Comparison of ENCODE assay signal across 10 cellular contexts in genomic region chr2:150167711-150168110, GRCh38.
DNase-seq lines count a peak whose midpoint lies in the region; ATAC-seq and TF ChIP-seq lines count a peak whose summit lies in the region.
"Had no signal": no experiment of that assay in that cellular context is flagged by ENCODE, and none has a peak within 500 bp of the region (broad histone marks: within the 10 kb centered on the region; RNA-seq: fewer than 3 reads in every experiment).

No MANE protein-coding gene starts in this region.

- WGBS in esophagus muscularis mucosa, result 94% methylated on average over 2 of the region's 2 CpGs

- no peak for TF ChIP-seq POLR2A in esophagus muscularis mucosa (IDR thresholded peaks at IDR 0.05; ENCODE audit: low read depth)

- ATAC-seq in GM19463 (IDR thresholded peaks at IDR 0.05; ENCODE audit: unreplicated experiment) (peak; percentile 96), HG03196 (IDR thresholded peaks at IDR 0.05; ENCODE audit: unreplicated experiment) (peak; percentile 91), upper lobe of right lung (no peak)

- TF ChIP-seq EP300 in esophagus muscularis mucosa (IDR thresholded peaks at IDR 0.05), result no peak

- TF ChIP-seq CTCF in upper lobe of right lung (IDR thresholded peaks at IDR 0.05) (no peak), esophagus muscularis mucosa (IDR thresholded peaks at IDR 0.05) (no peak)

- intact Hi-C loops in upper lobe of right lung (cut with DNase I), result no loop called here
- intact Hi-C loops in esophagus muscularis mucosa (cut with DNase I), result no loop called here

- DNase-seq in AG20443 (ENCODE audit: low spot score) (peak; percentile 54), astrocyte of the hippocampus (ENCODE audit: low read depth, low spot score) (peak; percentile 73), upper lobe of right lung (no peak), amygdala (lab: John Stamatoyannopoulos, UW) (no peak), esophagus muscularis mucosa (ENCODE audit: extremely low spot score) (no peak), SW 1271 (lab: John Stamatoyannopoulos, UW) (no peak)
- DNase-seq: activated naive CD4-positive, alpha-beta T cell treated with anti-CD3 and anti-CD28 coated beads for 36 hours; NCI-H446 had no signal

- H3K4me3 ChIP-seq in upper lobe of right lung (no peak overlapping the region), esophagus muscularis mucosa (no peak overlapping the region)

- no peak overlapping the region for H3K27ac ChIP-seq in upper lobe of right lung
- H3K27ac ChIP-seq in esophagus muscularis mucosa (replicated peaks in 1 of 4), result no peak overlapping the region

- H3K9me3 ChIP-seq in upper lobe of right lung, result no peaks in the 10 kb centered on the region
- H3K9me3 ChIP-seq in esophagus muscularis mucosa, result peaks cover 0 to 4% (median 0%) of the 10 kb centered on the region in 4 donors

- H3K4me1 ChIP-seq in upper lobe of right lung (no peaks in the 10 kb centered on the region), esophagus muscularis mucosa (peaks cover 0 to 14% (median 3%) of the 10 kb centered on the region in 4 donors)

- H3K27me3 ChIP-seq in upper lobe of right lung, result no peaks in the 10 kb centered on the region
- no peaks in the 10 kb centered on the region for H3K27me3 ChIP-seq in esophagus muscularis mucosa

- H3K36me3 ChIP-seq in upper lobe of right lung, result no peaks in the 10 kb centered on the region
- no peaks in the 10 kb centered on the region for H3K36me3 ChIP-seq in esophagus muscularis mucosa

Comparison
In these comparisons a context has a peak if more than half of its experiments do, and no peak if none do; other contexts are left out.
1. DNase-seq: peak in AG20443 (single experiment) and astrocyte of the hippocampus (single experiment); none in upper lobe of right lung (single experiment), amygdala (0 of 56), esophagus muscularis mucosa (single experiment) and SW 1271 (0 of 2).